Comparison of ENCODE assay signal across 34 cellular contexts in the genomic region with DNA sequence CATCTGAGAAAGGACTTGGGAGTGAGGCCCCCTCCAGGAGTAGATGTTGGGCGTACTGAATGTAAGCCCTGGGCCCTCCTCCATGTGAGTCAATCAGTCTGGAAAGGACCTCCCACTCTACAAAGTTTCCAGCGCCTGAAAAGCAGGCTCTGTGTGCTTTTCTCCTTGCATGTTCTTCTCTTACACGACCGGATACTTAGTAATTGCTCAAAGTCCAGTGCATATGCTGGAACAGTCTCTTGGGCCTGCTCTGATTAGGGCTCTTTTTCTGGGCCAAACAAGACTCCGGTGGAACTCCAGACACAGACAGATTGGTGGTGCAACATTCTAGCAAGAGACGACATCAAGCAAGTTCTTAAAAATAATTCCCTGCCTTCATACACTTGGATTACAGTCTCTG. TPM values are rescaled to one million over a fixed set of nuclear protein-coding genes. Genes with fewer than 3 reads are reported as not detected.
"Had no signal": no experiment of that assay in that cellular context is flagged by ENCODE, and none has a peak within 500 bp of the region (broad histone marks: within the 10 kb centered on the region; RNA-seq: fewer than 3 reads in every experiment).

No MANE protein-coding gene starts in this region.

- H3K9me3 ChIP-seq: adrenal gland, ascending aorta, body of pancreas, breast epithelium had no signal

- H3K27me3 ChIP-seq: adrenal gland, ascending aorta, body of pancreas, brain microvascular endothelial cell, breast epithelium, cardiac muscle cell had no signal

- DNase-seq: activated effector memory CD4-positive, alpha-beta T cell treated with anti-CD3 and anti-CD28 coated beads, Interleukin-2, amount 50 U/mL, for 16 hours; activated effector memory CD4-positive, alpha-beta T cell treated with Interleukin-2 at 50 U/mL for 16 hours; activated gamma-delta T cell; activated gamma-delta T cell treated with Interleukin-2 at 50 U/mL for 16 hours; activated naive CD4-positive, alpha-beta T cell; activated naive CD4-positive, alpha-beta T cell treated with anti-CD3 and anti-CD28 coated beads for 36 hours; activated naive CD4-positive, alpha-beta T cell treated with anti-CD3 and anti-CD28 coated beads, Interleukin-2, amount 10 ng/mL, durations not matched to agents 7 days and 5 days; activated naive CD4-positive, alpha-beta T cell treated with anti-CD3 and anti-CD28 coated beads, Interleukin-2, amount 50 U/mL, for 16 hours; activated naive CD4-positive, alpha-beta T cell treated with Interleukin-2 at 50 U/mL for 16 hours; activated naive CD8-positive, alpha-beta T cell treated with anti-CD3 and anti-CD28 coated beads for 36 hours; activated naive CD8-positive, alpha-beta T cell treated with anti-CD3 and anti-CD28 coated beads, Interleukin-2, amount 10 ng/mL, durations not matched to agents 7 days and 5 days; activated naive CD8-positive, alpha-beta T cell treated with anti-CD3 and anti-CD28 coated beads, Interleukin-2, amount 50 U/mL, for 24 hours; activated T-cell treated with anti-CD3 and anti-CD28 coated beads, Interleukin-2, amount 50 U/mL, for 1 hour; activated T-cell treated with anti-CD3 and anti-CD28 coated beads, Interleukin-2, amount 50 U/mL, for 24 hours; activated T-cell treated with anti-CD3 and anti-CD28 coated beads, Interleukin-2, amount 50 U/mL, for 4 hours; activated T-cell treated with anti-CD3 and anti-CD28 coated beads, Interleukin-2, amount 50 U/mL, for 48 hours; activated T-cell treated with anti-CD3 and anti-CD28 coated beads, Interleukin-2, amount 50 U/mL, for 72 hours; adrenal gland; amniotic stem cell; amygdala; anterior cingulate cortex; aorta; body of pancreas; brain microvascular endothelial cell; caudate nucleus; central memory CD4-positive, alpha-beta T cell; cerebellar nuclear complex had no signal

- FAIRE-seq: astrocyte, bronchial epithelial cell had no signal

- H3K27ac ChIP-seq: adrenal gland, ascending aorta, body of pancreas, brain microvascular endothelial cell, breast epithelium, cardiac muscle cell had no signal

- H3K4me1 ChIP-seq: adrenal gland, ascending aorta, body of pancreas, breast epithelium had no signal

- H3K4me3 ChIP-seq: adrenal gland, ascending aorta, body of pancreas, breast epithelium, cardiac muscle cell had no signal

- ATAC-seq: activated naive CD4-positive, alpha-beta T cell treated with anti-CD3 and anti-CD28 coated beads, Interleukin-2, amount 50 U/mL, for 72 hours; activated naive CD8-positive, alpha-beta T cell treated with anti-CD3 and anti-CD28 coated beads, Interleukin-2, amount 50 U/mL, for 24 hours; activated T-cell treated with anti-CD3 and anti-CD28 coated beads, Interleukin-2, amount 50 U/mL, for 4 hours; activated T-cell treated with anti-CD3 and anti-CD28 coated beads, Interleukin-2, amount 50 U/mL, for 72 hours; activated T-helper 17 cell treated with anti-CD3 and anti-CD28 coated beads, Interleukin-2, amount 50 U/mL, for 72 hours; body of pancreas had no signal

- H3K36me3 ChIP-seq: adrenal gland, ascending aorta, brain microvascular endothelial cell, breast epithelium, cardiac muscle cell had no signal

RNA-seq across cellular contexts. Expression of a gene that starts 38.3 kb away (rescaled TPM):
- polyA plus RNA-seq: cardiac muscle cell had no signal
